20 cellular contexts compared by ENCODE assay signal in the genomic region with DNA sequence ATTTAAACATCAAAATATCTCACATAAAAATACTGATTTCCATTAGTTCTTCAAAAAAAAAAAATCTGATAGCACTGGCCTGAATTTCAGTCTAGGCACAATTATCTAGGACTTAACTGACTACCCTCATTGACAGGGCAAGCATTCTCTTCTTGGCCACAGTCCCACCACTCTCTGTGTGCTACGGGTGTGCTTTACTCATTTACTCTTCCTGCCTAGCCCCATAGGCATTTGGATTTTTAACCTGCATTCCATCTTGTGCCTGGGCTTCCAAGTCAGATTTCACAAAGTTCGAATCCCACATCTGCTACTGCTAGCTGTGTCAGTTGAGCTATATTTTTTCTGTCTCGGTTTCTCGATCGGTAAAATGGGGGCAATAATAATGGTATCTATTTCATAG. TPM values are rescaled to one million over a fixed set of nuclear protein-coding genes. Genes with fewer than 3 reads are reported as not detected.
DNase-seq lines count a peak whose midpoint lies in the region; ATAC-seq and TF ChIP-seq lines count a peak whose summit lies in the region.
"Had no signal": no experiment of that assay in that cellular context is flagged by ENCODE, and none has a peak within 500 bp of the region (broad histone marks: within the 10 kb centered on the region; RNA-seq: fewer than 3 reads in every experiment).

No MANE protein-coding gene starts in this region.

- 73% methylated on average over 5 of the region's 5 CpGs for WGBS in mammary epithelial cell (ENCODE audit: low coverage, missing lambda C conversion rate)
- WGBS in endodermal cell (ENCODE audit: insufficient coverage in 1 of 2, insufficient read length in 1 of 2), 2 experiments: 89 to 90% methylated on average over 5 of the region's 5 CpGs

- no peaks in the 10 kb centered on the region for H3K36me3 ChIP-seq in mammary epithelial cell (ENCODE audit: insufficient read depth, low read length)
- H3K36me3 ChIP-seq in endodermal cell (ENCODE audit: control insufficient read depth, insufficient read depth, low read length): peaks cover 27% of the 10 kb centered on the region
- H3K36me3 ChIP-seq in gastrocnemius medialis: no peaks in the 10 kb centered on the region
- H3K36me3 ChIP-seq: BLaER1, Peyer's patch had no signal

- H3K27me3 Mint-ChIP-seq in MCF 10A (ENCODE audit: insufficient read depth, unreplicated experiment): no peaks in the 10 kb centered on the region
- H3K27me3 Mint-ChIP-seq in endodermal cell (ENCODE audit: insufficient read depth): peaks cover 24% of the 10 kb centered on the region

- peaks cover 2% of the 10 kb centered on the region for H4K20me1 ChIP-seq in mammary epithelial cell (ENCODE audit: insufficient read depth, low read length)
- H4K20me1 ChIP-seq: BLaER1 had no signal

- H3K36me3 Mint-ChIP-seq in MCF 10A (ENCODE audit: insufficient read depth, unreplicated experiment): peaks cover 33% of the 10 kb centered on the region
- H3K36me3 Mint-ChIP-seq in endodermal cell (ENCODE audit: low read depth): peaks cover 41% of the 10 kb centered on the region
- H3K36me3 Mint-ChIP-seq: CD8-positive, alpha-beta memory T cell had no signal

- no peak overlapping the region for H3K9ac ChIP-seq in mammary epithelial cell (ENCODE audit: insufficient read depth, low read length)
- no peak overlapping the region for H3K9ac ChIP-seq in endodermal cell (ENCODE audit: extremely low read depth, low read length, poor library complexity, severe bottlenecking)
- H3K9ac ChIP-seq: BLaER1 had no signal

- in situ Hi-C loops in mammary epithelial cell (cut with MboI; ENCODE audit: low sequenced_read_pairs in 2 of 2): no loop called here
- in situ Hi-C loops in gastrocnemius medialis (cut with MboI; ENCODE audit: low sequenced_read_pairs in 4 of 4): no loop called here

- H3K79me2 ChIP-seq in mammary epithelial cell (ENCODE audit: insufficient read depth, low read length): peaks cover 99% of the 10 kb centered on the region

- dilution Hi-C loops in mammary epithelial cell (cut with HindIII; ENCODE audit: low sequenced_read_pairs): no loop called here

- CTCF ChIA-PET in MCF 10A (lab: Yijun Ruan, JAX): interaction anchor here (0.7 to 1.0 kb wide), 3 partner anchors 11 to 509 kb away, joined by 3 to 4 read pairs (median 3); no protein-coding TSS in a partner anchor
- CTCF ChIA-PET in mammary epithelial cell (lab: Charles Lee; ENCODE audit: low non-redundant PET): no interaction called here
- CTCF ChIA-PET in HEK293T (lab: Yijun Ruan, JAX): no interaction called here

- no peak for TF ChIP-seq POLR2A in gastrocnemius medialis (IDR thresholded peaks at IDR 0.05)

- no peak overlapping the region for H3K4me2 ChIP-seq in mammary epithelial cell (ENCODE audit: insufficient read depth, low read depth, low read length)
- H3K4me2 ChIP-seq: BLaER1 had no signal

- H3K27ac ChIP-seq in mammary epithelial cell (ENCODE audit: insufficient read depth, low read depth, low read length) (no peak overlapping the region), endodermal cell (ENCODE audit: low read depth, low read length) (peak overlapping the region; percentile 75), gastrocnemius medialis (peak overlapping the region in 3 of 4 donors; percentile 4 to 71 (median 30))
- H3K27ac ChIP-seq: BLaER1, Peyer's patch had no signal

- DNase-seq in MCF 10A (ENCODE audit: unreplicated experiment) (no peak), mammary epithelial cell (no peak), NCI-H69 (lab: John Stamatoyannopoulos, UW) (peak; percentile 17), endodermal cell (no peak), gastrocnemius medialis (no peak), GF-D8 (lab: John Stamatoyannopoulos, UW) (no peak), HEK293T (ENCODE audit: extremely low spot score) (no peak), NCI-H2081 treated with DMSO at 0.1 percent for 48 hours (lab: John Stamatoyannopoulos, UW) (no peak)
- DNase-seq: 8988T; CD8-positive, alpha-beta memory T cell; DND-41; Kasumi-1; MV-4-11; NCI-H1930; NCI-H2171 treated with DMSO at 0.1 percent for 48 hours; NCI-H510A; Peyer's patch; Right ventricle myocardium superior had no signal

- POLR2A ChIA-PET in MCF 10A (lab: Yijun Ruan, JAX) (interaction anchor here (0.7 to 1.8 kb wide), 4 partner anchors 10 to 60 kb away, joined by 3 to 8 read pairs (median 4); no protein-coding TSS in a partner anchor), HEK293T (lab: Yijun Ruan, JAX) (no interaction called here)

- H3K4me3 Mint-ChIP-seq in MCF 10A (ENCODE audit: unreplicated experiment) (no peak overlapping the region), endodermal cell (no peak overlapping the region)
- H3K4me3 Mint-ChIP-seq: CD8-positive, alpha-beta memory T cell had no signal

- H3K9me3 Mint-ChIP-seq in MCF 10A (ENCODE audit: unreplicated experiment) (peaks cover 7% of the 10 kb centered on the region), endodermal cell (peaks cover 35% of the 10 kb centered on the region)

- H3K4me3 ChIP-seq in mammary epithelial cell (replicated peaks in 1 of 3; ENCODE audit: insufficient read depth in 1 of 3, low read depth in 2 of 3, low read length in 3 of 3): no peak overlapping the region
- peak overlapping the region; percentile 67 for H3K4me3 ChIP-seq in endodermal cell (ENCODE audit: low read length)
- H3K4me3 ChIP-seq in gastrocnemius medialis: no peak overlapping the region
- H3K4me3 ChIP-seq: BLaER1, Peyer's patch had no signal

- ATAC-seq in gastrocnemius medialis: no peak

- BruUV-seq in MCF 10A (replicated peaks; lab: Mats Ljungman, UMichigan) (no TSS peak), mammary epithelial cell (replicated peaks; lab: Mats Ljungman, UMichigan) (no TSS peak)

- no peak overlapping the region for H2AFZ ChIP-seq in mammary epithelial cell (ENCODE audit: low read depth, low read length)

- intact Hi-C loops in MCF 10A (cut with micrococcal nuclease): no loop called here
- intact Hi-C loops in mammary epithelial cell (cut with micrococcal nuclease): no loop called here
- intact Hi-C loops in gastrocnemius medialis (cut with DNase I; ENCODE audit: low total_unique reads): no loop called here

- H3K9me3 ChIP-seq in mammary epithelial cell (replicated peaks; ENCODE audit: insufficient read depth, low read length) (no peaks in the 10 kb centered on the region), endodermal cell (ENCODE audit: control insufficient read depth, low read length) (peaks cover 47% of the 10 kb centered on the region), gastrocnemius medialis (no peaks in the 10 kb centered on the region)
- H3K9me3 ChIP-seq: Peyer's patch had no signal

- H3K27ac Mint-ChIP-seq in MCF 10A (ENCODE audit: low read depth, unreplicated experiment) (peak overlapping the region; percentile 78), endodermal cell (peak overlapping the region; percentile 54)
- H3K27ac Mint-ChIP-seq: CD8-positive, alpha-beta memory T cell; IgD-negative memory B cell had no signal

- H3K4me1 ChIP-seq in mammary epithelial cell (ENCODE audit: insufficient read depth, low read length) (peaks cover 24% of the 10 kb centered on the region), endodermal cell (ENCODE audit: control insufficient read depth, insufficient read depth, low read length) (peaks cover 33% of the 10 kb centered on the region), gastrocnemius medialis (peaks cover 71 to 75% of the 10 kb centered on the region in 2 donors)
- H3K4me1 ChIP-seq: BLaER1 had no signal

- H3K4me1 Mint-ChIP-seq in MCF 10A (ENCODE audit: insufficient read depth, unreplicated experiment) (peaks cover 71% of the 10 kb centered on the region), endodermal cell (peaks cover 47% of the 10 kb centered on the region)
- H3K4me1 Mint-ChIP-seq: CD8-positive, alpha-beta memory T cell; IgD-negative memory B cell had no signal

- TF ChIP-seq CTCF in MCF 10A (IDR thresholded peaks at IDR 0.05; ENCODE audit: unreplicated experiment) (no peak), mammary epithelial cell (conservative IDR thresholded peaks at IDR 0.05 in 1 of 2, IDR thresholded peaks at IDR 0.05 in 1 of 2; ENCODE audit: extremely low read depth in 1 of 2, insufficient read depth in 1 of 2, low read depth in 1 of 2, low read length in 2 of 2) (no peak), endodermal cell (conservative IDR thresholded peaks at IDR 0.05) (no peak), gastrocnemius medialis (IDR thresholded peaks at IDR 0.05 in 4 of 5, conservative IDR thresholded peaks at IDR 0.05 in 1 of 5) (no peak)

- no peaks in the 10 kb centered on the region for H3K27me3 ChIP-seq in mammary epithelial cell (ENCODE audit: insufficient read depth, low read length)
- no peaks in the 10 kb centered on the region for H3K27me3 ChIP-seq in endodermal cell (ENCODE audit: control insufficient read depth, insufficient read depth, low read length, poor library complexity, severe bottlenecking)
- H3K27me3 ChIP-seq in gastrocnemius medialis: no peaks in the 10 kb centered on the region
- H3K27me3 ChIP-seq: BLaER1, Peyer's patch had no signal

TF ChIP-seq in HEK293T, 16 proteins besides CTCF, POLR2A, EP300 and RAD21:
- TF ChIP-seq ARNT (IDR thresholded peaks at IDR 0.05) (no peak), BHLHE40 (IDR thresholded peaks at IDR 0.05; ENCODE audit: borderline replicate concordance) (no peak), ZNF384 (IDR thresholded peaks at IDR 0.05) (no peak), FOXA1 (IDR thresholded peaks at IDR 0.05) (no peak)
- TF ChIP-seq, protein P1, sequence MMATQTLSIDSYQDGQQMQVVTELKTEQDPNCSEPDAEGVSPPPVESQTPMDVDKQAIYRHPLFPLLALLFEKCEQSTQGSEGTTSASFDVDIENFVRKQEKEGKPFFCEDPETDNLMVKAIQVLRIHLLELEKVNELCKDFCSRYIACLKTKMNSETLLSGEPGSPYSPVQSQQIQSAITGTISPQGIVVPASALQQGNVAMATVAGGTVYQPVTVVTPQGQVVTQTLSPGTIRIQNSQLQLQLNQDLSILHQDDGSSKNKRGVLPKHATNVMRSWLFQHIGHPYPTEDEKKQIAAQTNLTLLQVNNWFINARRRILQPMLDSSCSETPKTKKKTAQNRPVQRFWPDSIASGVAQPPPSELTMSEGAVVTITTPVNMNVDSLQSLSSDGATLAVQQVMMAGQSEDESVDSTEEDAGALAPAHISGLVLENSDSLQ (IDR thresholded peaks at IDR 0.05): no peak; the same call in 1 of the 2 replicates

RNA-seq across cellular contexts. Expression of a gene that starts 38.0 kb away (rescaled TPM):
- 240 and 243 TPM in 2 replicates for total RNA-seq in MCF 10A (2022)
- 100 to 1,000 TPM; 152 to 157 TPM for total RNA-seq in mammary epithelial cell
- 52.9 TPM for polyA plus RNA-seq in mammary epithelial cell
- polyA minus RNA-seq in mammary epithelial cell: 116 TPM
- total RNA-seq in endodermal cell: 10 to 100 TPM; 72.6 to 93.2 TPM
- 20.1 TPM for polyA plus RNA-seq in endodermal cell (2013, experiment 1 of 2)
- polyA plus RNA-seq in endodermal cell (2013, experiment 2 of 2): 23.3 TPM
- total RNA-seq in gastrocnemius medialis: 10 to 100 TPM; 42.8 to 63.8 (median 50.4) TPM
